ENCODE assay signal across 1 cellular context in the genomic region with DNA sequence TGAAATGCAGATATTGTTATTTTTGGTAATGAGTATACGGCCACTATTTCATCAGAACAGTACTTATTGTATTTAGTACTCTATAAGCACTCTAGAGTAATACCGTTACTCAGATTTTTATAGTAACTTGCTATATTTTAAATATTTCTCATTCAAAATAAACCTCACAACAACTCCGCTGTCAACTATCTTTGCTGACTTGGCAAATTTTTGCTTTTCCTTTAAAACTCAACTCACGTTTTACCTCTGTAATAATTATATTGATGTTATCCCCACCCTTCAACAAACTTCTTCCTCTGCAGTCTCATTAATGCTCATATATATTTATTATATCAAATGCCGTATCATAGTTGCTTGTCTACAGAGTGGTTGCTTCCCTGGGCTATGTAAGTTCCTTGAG.
TF ChIP-seq lines count a peak whose summit lies in the region.

No MANE protein-coding gene starts in this region.

TF ChIP-seq in H1, 55 proteins besides CTCF, POLR2A, EP300 and RAD21:
- TF ChIP-seq EGR1 (IDR thresholded peaks at IDR 0.05; ENCODE audit: borderline replicate concordance, low read depth, low read length) (no peak), MAFK (IDR thresholded peaks at IDR 0.05; ENCODE audit: low read depth, low read length) (peak; percentile 95)
